ENCODE assay signal across 12 cellular contexts in genomic region chr3:187954486-187955075, GRCh38.
A peak's percentile ranks its signal among the peaks of the same experiment; 100 is the strongest.
DNase-seq lines count a peak whose midpoint lies in the region; ATAC-seq and TF ChIP-seq lines count a peak whose summit lies in the region.
"Had no signal": no experiment of that assay in that cellular context is flagged by ENCODE, and none has a peak within 500 bp of the region (broad histone marks: within the 10 kb centered on the region; RNA-seq: fewer than 3 reads in every experiment).

No MANE protein-coding gene starts in this region.

- H3K27me3 Mint-ChIP-seq in activated naive CD8-positive, alpha-beta T cell treated with anti-CD3 and anti-CD28 coated beads, Interleukin-2, amount 50 U/mL, for 24 hours = no peaks in the 10 kb centered on the region
- no peaks in the 10 kb centered on the region for H3K27me3 Mint-ChIP-seq in activated naive CD8-positive, alpha-beta T cell treated with anti-CD3 and anti-CD28 coated beads for 36 hours
- H3K27me3 Mint-ChIP-seq: stimulated activated naive CD8-positive, alpha-beta T cell treated with anti-CD3 and anti-CD28 coated beads, Interleukin-15, Interleukin-2, amounts not matched to agents 100 ng/mL and 50 ng/mL, for 24 hours had no signal

- TF ChIP-seq EP300 in tibial nerve (IDR thresholded peaks at IDR 0.05) = no peak

- no peak overlapping the region for H3K4me3 Mint-ChIP-seq in activated naive CD8-positive, alpha-beta T cell treated with anti-CD3 and anti-CD28 coated beads, Interleukin-2, amount 50 U/mL, for 24 hours
- H3K4me3 Mint-ChIP-seq in activated naive CD8-positive, alpha-beta T cell treated with anti-CD3 and anti-CD28 coated beads for 36 hours = no peak overlapping the region
- H3K4me3 Mint-ChIP-seq: activated T-helper 1 cell treated with anti-CD3 and anti-CD28 coated beads, Interleukin-12 subunit alpha, Interleukin-12 subunit beta, Interleukin-2, Interleukin-4 antibody, amounts not matched to agents 30 ng/mL and 10 ng/mL and 1 ng/mL, durations not matched to agents 14 hours and 24 hours and 36 hours; stimulated activated naive CD8-positive, alpha-beta T cell treated with anti-CD3 and anti-CD28 coated beads, Interleukin-15, Interleukin-2, amounts not matched to agents 100 ng/mL and 50 ng/mL, for 24 hours had no signal

- H3K9me3 Mint-ChIP-seq in activated naive CD8-positive, alpha-beta T cell treated with anti-CD3 and anti-CD28 coated beads, Interleukin-2, amount 50 U/mL, for 24 hours = no peaks in the 10 kb centered on the region
- no peaks in the 10 kb centered on the region for H3K9me3 Mint-ChIP-seq in activated naive CD8-positive, alpha-beta T cell treated with anti-CD3 and anti-CD28 coated beads for 36 hours
- H3K9me3 Mint-ChIP-seq: stimulated activated naive CD8-positive, alpha-beta T cell treated with anti-CD3 and anti-CD28 coated beads, Interleukin-15, Interleukin-2, amounts not matched to agents 100 ng/mL and 50 ng/mL, for 24 hours had no signal

- no peaks in the 10 kb centered on the region for H3K36me3 Mint-ChIP-seq in activated naive CD8-positive, alpha-beta T cell treated with anti-CD3 and anti-CD28 coated beads, Interleukin-2, amount 50 U/mL, for 24 hours (ENCODE audit: low read depth)
- H3K36me3 Mint-ChIP-seq in activated naive CD8-positive, alpha-beta T cell treated with anti-CD3 and anti-CD28 coated beads for 36 hours = peaks cover 3% of the 10 kb centered on the region

- 87 to 88% methylated on average over 5 of the region's 5 CpGs for WGBS in tibial nerve, 2 donors

- H3K36me3 ChIP-seq in adipocyte (ENCODE audit: control insufficient read depth, insufficient read depth, low read length, severe bottlenecking) (no peaks in the 10 kb centered on the region), tibial nerve (no peaks in the 10 kb centered on the region)

- H3K4me1 Mint-ChIP-seq in activated naive CD8-positive, alpha-beta T cell treated with anti-CD3 and anti-CD28 coated beads, Interleukin-2, amount 50 U/mL, for 24 hours = peaks cover 64% of the 10 kb centered on the region
- peaks cover 31% of the 10 kb centered on the region for H3K4me1 Mint-ChIP-seq in activated naive CD8-positive, alpha-beta T cell treated with anti-CD3 and anti-CD28 coated beads for 36 hours

- DNase-seq in activated naive CD8-positive, alpha-beta T cell treated with anti-CD3 and anti-CD28 coated beads, Interleukin-2, amount 50 U/mL, for 24 hours = no peak
- DNase-seq in activated naive CD8-positive, alpha-beta T cell treated with anti-CD3 and anti-CD28 coated beads for 36 hours = no peak
- DNase-seq in adipocyte (ENCODE audit: low read depth) (no peak), left lobe of liver (ENCODE audit: low spot score) (no peak), tibial nerve (ENCODE audit: low spot score in 2 of 2) (no peak), NCI-H82 treated with DMSO at 0.1 percent for 48 hours (lab: John Stamatoyannopoulos, UW; ENCODE audit: unreplicated experiment) (no peak)
- DNase-seq: NCI-H1694 treated with DMSO at 0.1 percent for 48 hours had no signal

- H3K4me3 ChIP-seq in adipocyte (ENCODE audit: low read length) (peak overlapping the region; percentile 4), tibial nerve (no peak overlapping the region)

- ATAC-seq in activated naive CD8-positive, alpha-beta T cell treated with anti-CD3 and anti-CD28 coated beads, Interleukin-2, amount 50 U/mL, for 24 hours = peak; percentile 16
- ATAC-seq in left lobe of liver (peak; percentile 10), GM21717 (IDR thresholded peaks at IDR 0.05; ENCODE audit: unreplicated experiment) (no peak), GM19324 (IDR thresholded peaks at IDR 0.05; ENCODE audit: low FRiP score, unreplicated experiment) (no peak)

- peak overlapping the region in 3 of 4 donors; percentile 45 to 72 (median 58) for H3K27ac ChIP-seq in tibial nerve
- H3K27ac ChIP-seq: VCaP had no signal

- no peaks in the 10 kb centered on the region for H3K9me3 ChIP-seq in adipocyte (ENCODE audit: control insufficient read depth, low read length)
- no peaks in the 10 kb centered on the region for H3K9me3 ChIP-seq in tibial nerve

- no peak overlapping the region for H3K27ac Mint-ChIP-seq in activated naive CD8-positive, alpha-beta T cell treated with anti-CD3 and anti-CD28 coated beads, Interleukin-2, amount 50 U/mL, for 24 hours
- H3K27ac Mint-ChIP-seq in activated naive CD8-positive, alpha-beta T cell treated with anti-CD3 and anti-CD28 coated beads for 36 hours = no peak overlapping the region
- H3K27ac Mint-ChIP-seq: activated T-helper 1 cell treated with anti-CD3 and anti-CD28 coated beads, Interleukin-12 subunit alpha, Interleukin-12 subunit beta, Interleukin-2, Interleukin-4 antibody, amounts not matched to agents 30 ng/mL and 10 ng/mL and 1 ng/mL, durations not matched to agents 14 hours and 24 hours and 36 hours; stimulated activated naive CD8-positive, alpha-beta T cell treated with anti-CD3 and anti-CD28 coated beads, Interleukin-15, Interleukin-2, amounts not matched to agents 100 ng/mL and 50 ng/mL, for 24 hours had no signal

- no peak for TF ChIP-seq POLR2A in tibial nerve (IDR thresholded peaks at IDR 0.05)

- TF ChIP-seq CTCF in tibial nerve (IDR thresholded peaks at IDR 0.05) = no peak

- H3K9ac ChIP-seq in adipocyte (ENCODE audit: low read length) = peak overlapping the region; percentile 55

- H3K4me1 ChIP-seq in adipocyte (ENCODE audit: control insufficient read depth, insufficient read depth, low read length) (peaks cover 48% of the 10 kb centered on the region), tibial nerve (peaks cover 0 to 43% (median 10%) of the 10 kb centered on the region in 4 donors)

- H3K27me3 ChIP-seq in adipocyte (replicated peaks; ENCODE audit: control insufficient read depth, insufficient read depth, low read length) (no peaks in the 10 kb centered on the region), tibial nerve (no peaks in the 10 kb centered on the region)

Comparison
In these comparisons a context has a peak if more than half of its experiments do, and no peak if none do; other contexts are left out.
1. ATAC-seq: peak in activated naive CD8-positive, alpha-beta T cell treated with anti-CD3 and anti-CD28 coated beads, Interleukin-2, amount 50 U/mL, for 24 hours (single experiment) and left lobe of liver (single experiment); none in GM21717 (single experiment) and GM19324 (single experiment).